ENCODE assay signal across 1 cellular context in the genomic region with DNA sequence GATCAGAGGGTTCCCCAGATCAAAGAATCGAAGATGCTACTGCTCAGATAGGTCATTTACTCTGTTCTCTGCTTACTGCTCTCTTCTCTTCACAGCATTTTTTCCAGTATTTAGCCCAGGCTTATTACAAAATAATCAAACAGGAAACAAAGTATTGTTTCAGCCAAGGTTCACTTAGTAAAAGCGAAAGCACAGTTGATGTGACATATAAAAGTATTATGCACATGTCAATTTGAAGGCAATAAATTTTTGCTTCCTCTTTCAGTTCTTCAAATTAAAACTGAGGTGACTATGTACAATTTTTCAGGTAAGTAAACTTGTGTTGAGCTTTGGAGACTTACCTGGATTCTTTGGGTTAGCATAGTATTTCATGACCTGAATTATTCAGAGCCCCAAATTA.
TF ChIP-seq lines count a peak whose summit lies in the region.

No MANE protein-coding gene starts in this region.

TF ChIP-seq in H1, 55 proteins besides CTCF, POLR2A, EP300 and RAD21 (continued from another document):
- TF ChIP-seq, protein P1, sequence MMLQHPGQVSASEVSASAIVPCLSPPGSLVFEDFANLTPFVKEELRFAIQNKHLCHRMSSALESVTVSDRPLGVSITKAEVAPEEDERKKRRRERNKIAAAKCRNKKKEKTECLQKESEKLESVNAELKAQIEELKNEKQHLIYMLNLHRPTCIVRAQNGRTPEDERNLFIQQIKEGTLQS (IDR thresholded peaks at IDR 0.05; ENCODE audit: insufficient read depth, low read depth, low read length) = no peak
- TF ChIP-seq HDAC6 (IDR thresholded peaks at IDR 0.05; ENCODE audit: low read depth, low read length) (no peak), CREB1 (IDR thresholded peaks at IDR 0.05) (no peak), CHD2 (IDR thresholded peaks at IDR 0.05; ENCODE audit: low read length) (no peak), KDM5A (IDR thresholded peaks at IDR 0.05; ENCODE audit: low read length) (no peak), TAF1 (IDR thresholded peaks at IDR 0.05; ENCODE audit: low read depth, low read length) (no peak), CBX5 (IDR thresholded peaks at IDR 0.05; ENCODE audit: low read depth, low read length) (no peak), POLR2AphosphoS5 (IDR thresholded peaks at IDR 0.05; ENCODE audit: low read depth, low read length) (no peak), KDM1A (IDR thresholded peaks at IDR 0.05; ENCODE audit: borderline replicate concordance, low read length) (no peak), SRF (IDR thresholded peaks at IDR 0.05; ENCODE audit: low read depth, low read length) (no peak)
